Comparison of ENCODE assay signal across 1 cellular context in genomic region chr9:121199921-121200320, GRCh38.
TF ChIP-seq lines count a peak whose summit lies in the region.

No MANE protein-coding gene starts in this region.

TF ChIP-seq in liver, 16 proteins besides CTCF, POLR2A, EP300 and RAD21 (continued from another document):
- TF ChIP-seq REST (IDR thresholded peaks at IDR 0.05) (no peak), TAF1 (conservative IDR thresholded peaks at IDR 0.05) (no peak)
